ENCODE assay signal across 21 cellular contexts in genomic region chr20:23920408-23920780, GRCh38. TPM values are rescaled to one million over a fixed set of nuclear protein-coding genes. Genes with fewer than 3 reads are reported as not detected.
DNase-seq lines count a peak whose midpoint lies in the region; ATAC-seq and TF ChIP-seq lines count a peak whose summit lies in the region.
"Had no signal": no experiment of that assay in that cellular context is flagged by ENCODE, and none has a peak within 500 bp of the region (broad histone marks: within the 10 kb centered on the region; RNA-seq: fewer than 3 reads in every experiment).

No MANE protein-coding gene starts in this region.

- H4K20me1 ChIP-seq in osteoblast (ENCODE audit: insufficient read depth, low read length) (no peaks in the 10 kb centered on the region), GM23338 (replicated peaks; ENCODE audit: insufficient read depth) (no peaks in the 10 kb centered on the region)

- peaks cover 11% of the 10 kb centered on the region for H3K4me1 ChIP-seq in osteoblast (ENCODE audit: insufficient read depth, low read length)
- peaks cover 6% of the 10 kb centered on the region; the same call in 1 of the 2 replicates for H3K4me1 ChIP-seq in GM23338 (ENCODE audit: insufficient read depth)

- H3K79me2 ChIP-seq in osteoblast (ENCODE audit: insufficient read depth, low read length) (no peaks in the 10 kb centered on the region), GM23338 (replicated peaks; ENCODE audit: insufficient read depth) (no peaks in the 10 kb centered on the region)

- H3K36me3 Mint-ChIP-seq in effector memory CD8-positive, alpha-beta T cell (ENCODE audit: insufficient read depth): peaks cover 4% of the 10 kb centered on the region
- H3K36me3 Mint-ChIP-seq in GM23338 (ENCODE audit: low read depth): no peaks in the 10 kb centered on the region; the same call in 2 of the 3 replicates
- H3K36me3 Mint-ChIP-seq: stimulated activated memory B cell treated with anti-CD40 and anti-IgM and Interleukin-4, amounts not matched to agents 10 μg/mL and 1 μg/mL and 100 μg/mL, for 72 hours had no signal

- H3K9me3 Mint-ChIP-seq in effector memory CD8-positive, alpha-beta T cell: peaks cover 0 to 2% of the 10 kb centered on the region in 2 donors
- H3K9me3 Mint-ChIP-seq in GM23338: no peaks in the 10 kb centered on the region
- H3K9me3 Mint-ChIP-seq: activated naive CD4-positive, alpha-beta T cell treated with anti-CD3 and anti-CD28 coated beads for 36 hours; dendritic cell treated with granulocyte-macrophage colony-stimulating factor and Interleukin-4, amounts not matched to agents 40 ng/mL and 50 ng/mL, for 4 days; stimulated activated memory B cell treated with anti-CD40 and anti-IgM and Interleukin-4, amounts not matched to agents 10 μg/mL and 1 μg/mL and 100 μg/mL, for 72 hours had no signal

- H3K4me2 ChIP-seq in osteoblast (ENCODE audit: insufficient read depth, low read length) (peak overlapping the region; percentile 36), GM23338 (no peak overlapping the region)

- H3K9me2 ChIP-seq in GM23338 (ENCODE audit: insufficient read depth): no peaks in the 10 kb centered on the region

- H3K27ac ChIP-seq in osteoblast (ENCODE audit: low read depth, low read length): no peak overlapping the region
- no peak overlapping the region for H3K27ac ChIP-seq in GM23338 (ENCODE audit: low read depth)
- H3K27ac ChIP-seq: brain microvascular endothelial cell, SK-N-MC had no signal

- H3K4me3 ChIP-seq in osteoblast (ENCODE audit: insufficient read depth, low read length) (no peak overlapping the region), GM23338 (no peak overlapping the region)
- H3K4me3 ChIP-seq: SK-N-MC had no signal

- H3K36me3 ChIP-seq in osteoblast (ENCODE audit: insufficient read depth, low read length): no peaks in the 10 kb centered on the region
- H3K36me3 ChIP-seq in GM23338 (ENCODE audit: insufficient read depth): no peaks in the 10 kb centered on the region
- H3K36me3 ChIP-seq: brain microvascular endothelial cell had no signal

- H2AFZ ChIP-seq in osteoblast (ENCODE audit: low read length) (no peak overlapping the region), GM23338 (no peak overlapping the region)

- peak overlapping the region; percentile 58 to 71 for H3K4me3 Mint-ChIP-seq in effector memory CD8-positive, alpha-beta T cell
- H3K4me3 Mint-ChIP-seq in GM23338: no peak overlapping the region
- H3K4me3 Mint-ChIP-seq: activated CD4-positive, alpha-beta T cell treated with anti-CD3 and anti-CD28 coated beads for 36 hours; activated naive CD4-positive, alpha-beta T cell treated with anti-CD3 and anti-CD28 coated beads for 36 hours; dendritic cell treated with granulocyte-macrophage colony-stimulating factor and Interleukin-4, amounts not matched to agents 40 ng/mL and 50 ng/mL, for 4 days; stimulated activated memory B cell treated with anti-CD40 and anti-IgM and Interleukin-4, amounts not matched to agents 10 μg/mL and 1 μg/mL and 100 μg/mL, for 72 hours had no signal

- no peak for ATAC-seq in effector memory CD8-positive, alpha-beta T cell (replicated peaks)
- no peak for ATAC-seq in GM23338
- ATAC-seq: left lobe of liver; stimulated activated memory B cell treated with anti-CD40 and anti-IgM and Interleukin-4, amounts not matched to agents 10 μg/mL and 1 μg/mL and 100 μg/mL, for 72 hours had no signal

- no peaks in the 10 kb centered on the region for H3K27me3 Mint-ChIP-seq in effector memory CD8-positive, alpha-beta T cell
- no peaks in the 10 kb centered on the region for H3K27me3 Mint-ChIP-seq in GM23338 (ENCODE audit: insufficient read depth, low read depth, poor library complexity)
- H3K27me3 Mint-ChIP-seq: activated CD4-positive, alpha-beta T cell treated with anti-CD3 and anti-CD28 coated beads for 36 hours; dendritic cell treated with granulocyte-macrophage colony-stimulating factor and Interleukin-4, amounts not matched to agents 40 ng/mL and 50 ng/mL, for 4 days had no signal

- H3F3A ChIP-seq in GM23338 (replicated peaks; ENCODE audit: low read depth): no peaks in the 10 kb centered on the region

- H3K4me1 Mint-ChIP-seq in effector memory CD8-positive, alpha-beta T cell (ENCODE audit: low read depth in 2 of 2): peaks cover 64 to 66% of the 10 kb centered on the region in 2 donors
- H3K4me1 Mint-ChIP-seq in GM23338: peaks cover 6% of the 10 kb centered on the region
- H3K4me1 Mint-ChIP-seq: stimulated activated memory B cell treated with anti-CD40 and anti-IgM and Interleukin-4, amounts not matched to agents 10 μg/mL and 1 μg/mL and 100 μg/mL, for 72 hours had no signal

- peak overlapping the region; percentile 82 to 86 for H3K27ac Mint-ChIP-seq in effector memory CD8-positive, alpha-beta T cell
- no peak overlapping the region for H3K27ac Mint-ChIP-seq in GM23338
- H3K27ac Mint-ChIP-seq: activated naive CD4-positive, alpha-beta T cell treated with anti-CD3 and anti-CD28 coated beads for 36 hours; dendritic cell treated with granulocyte-macrophage colony-stimulating factor and Interleukin-4, amounts not matched to agents 40 ng/mL and 50 ng/mL, for 4 days; stimulated activated memory B cell treated with anti-CD40 and anti-IgM and Interleukin-4, amounts not matched to agents 10 μg/mL and 1 μg/mL and 100 μg/mL, for 72 hours had no signal

- DNase-seq in NCI-H524 (lab: John Stamatoyannopoulos, UW) (peak; percentile 63 to 86), NCI-H524 treated with DMSO at 0.1 percent for 48 hours (lab: John Stamatoyannopoulos, UW) (no peak), NCI-H1694 (lab: John Stamatoyannopoulos, UW) (peak; percentile 55), osteoblast (ENCODE audit: insufficient read length, low spot score, missing footprints) (no peak), GM23338 (ENCODE audit: low spot score) (no peak)
- DNase-seq in effector memory CD8-positive, alpha-beta T cell: no peak
- DNase-seq in activated CD8-positive, alpha-beta memory T cell treated with anti-CD3 and anti-CD28 coated beads for 24 hours: no peak
- no peak for DNase-seq in activated naive CD4-positive, alpha-beta T cell (lab: John Stamatoyannopoulos, UW)
- DNase-seq: H7, NCI-H1930, NCI-H748 treated with DMSO at 0.1 percent for 48 hours, retina had no signal

- H3K9me3 ChIP-seq in osteoblast (ENCODE audit: low read depth, low read length): no peaks in the 10 kb centered on the region

- H3K27me3 ChIP-seq in osteoblast (ENCODE audit: insufficient read depth, low read length) (peaks cover 4% of the 10 kb centered on the region), GM23338 (ENCODE audit: insufficient read depth) (no peaks in the 10 kb centered on the region)
- H3K27me3 ChIP-seq: brain microvascular endothelial cell had no signal

- no peak for TF ChIP-seq CTCF in osteoblast (IDR thresholded peaks at IDR 0.05; ENCODE audit: extremely low read depth, low read depth, low read length)
- TF ChIP-seq CTCF in GM23338 (conservative IDR thresholded peaks at IDR 0.05; ENCODE audit: low read depth in 2 of 2): no peak

TF ChIP-seq in GM23338, 12 proteins besides CTCF, POLR2A, EP300 and RAD21 (continues in another document):
- no peak for TF ChIP-seq CREB1 (CRISPR knock-in tag; IDR thresholded peaks at IDR 0.05; ENCODE audit: low read depth)
- no peak for TF ChIP-seq REST (IDR thresholded peaks at IDR 0.05; ENCODE audit: unreplicated experiment)
- no peak for TF ChIP-seq ZNF331 (CRISPR knock-in tag; IDR thresholded peaks at IDR 0.05; ENCODE audit: low read depth)
- TF ChIP-seq EZH2phosphoT487 (IDR thresholded peaks at IDR 0.05; ENCODE audit: unreplicated experiment): no peak
- TF ChIP-seq EZH2 (IDR thresholded peaks at IDR 0.05; ENCODE audit: low read depth, unreplicated experiment): no peak

RNA-seq across cellular contexts. Expression of gene CST5, which starts 40.8 kb away (rescaled TPM):
- not detected in 2 replicates for total RNA-seq in osteoblast
- total RNA-seq in GM23338 (2014; rRNA removed; shearing (Covaris generic)): not detected in 2 replicates
- polyA plus RNA-seq in GM23338 (2016; fragmentation: Nextera tagmentation; extraction: Ambion mirVana): not detected in 2 replicates
- total RNA-seq: activated CD4-positive, alpha-beta T cell treated with anti-CD3 and anti-CD28 coated beads for 36 hours; activated naive CD4-positive, alpha-beta T cell treated with anti-CD3 and anti-CD28 coated beads for 36 hours; epithelial cell of proximal tubule; H7; IMR-90; left lobe of liver had no signal
- polyA plus RNA-seq: IMR-90 had no signal

Comparison
In these comparisons a context has a peak if more than half of its experiments do, and no peak if none do; other contexts are left out.
1. DNase-seq: peak in NCI-H524 (2 of 2) and NCI-H1694 (single experiment); none in NCI-H524 treated with DMSO at 0.1 percent for 48 hours (single experiment), effector memory CD8-positive, alpha-beta T cell (0 of 3), osteoblast (single experiment), activated CD8-positive, alpha-beta memory T cell treated with anti-CD3 and anti-CD28 coated beads for 24 hours (single experiment), activated naive CD4-positive, alpha-beta T cell (0 of 4) and GM23338 (single experiment).